ENCODE assay signal across 1 cellular context in the genomic region with DNA sequence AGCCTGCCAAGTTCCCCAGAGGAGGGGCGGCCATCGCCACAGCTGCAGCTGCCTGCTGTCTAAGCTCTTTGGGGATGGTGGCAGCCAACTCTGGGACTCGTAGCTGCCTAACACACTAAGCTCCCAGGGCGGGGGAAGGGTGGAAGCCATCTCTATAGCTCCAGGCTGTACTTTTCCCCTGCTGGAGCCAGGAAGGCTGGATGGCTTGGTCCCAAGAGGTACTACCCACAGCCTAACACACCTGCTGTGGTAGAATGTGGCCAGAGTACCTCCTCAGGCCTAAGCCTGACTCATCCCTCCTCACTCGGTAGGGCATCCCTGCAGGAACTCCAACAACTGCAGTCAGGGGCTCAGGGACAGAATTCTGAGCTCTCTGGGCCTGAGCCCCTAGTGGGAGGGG.
TF ChIP-seq lines count a peak whose summit lies in the region.

No MANE protein-coding gene starts in this region.

TF ChIP-seq in GM23338, 12 proteins besides CTCF, POLR2A, EP300 and RAD21 (continued from another document):
- TF ChIP-seq, protein P1, sequence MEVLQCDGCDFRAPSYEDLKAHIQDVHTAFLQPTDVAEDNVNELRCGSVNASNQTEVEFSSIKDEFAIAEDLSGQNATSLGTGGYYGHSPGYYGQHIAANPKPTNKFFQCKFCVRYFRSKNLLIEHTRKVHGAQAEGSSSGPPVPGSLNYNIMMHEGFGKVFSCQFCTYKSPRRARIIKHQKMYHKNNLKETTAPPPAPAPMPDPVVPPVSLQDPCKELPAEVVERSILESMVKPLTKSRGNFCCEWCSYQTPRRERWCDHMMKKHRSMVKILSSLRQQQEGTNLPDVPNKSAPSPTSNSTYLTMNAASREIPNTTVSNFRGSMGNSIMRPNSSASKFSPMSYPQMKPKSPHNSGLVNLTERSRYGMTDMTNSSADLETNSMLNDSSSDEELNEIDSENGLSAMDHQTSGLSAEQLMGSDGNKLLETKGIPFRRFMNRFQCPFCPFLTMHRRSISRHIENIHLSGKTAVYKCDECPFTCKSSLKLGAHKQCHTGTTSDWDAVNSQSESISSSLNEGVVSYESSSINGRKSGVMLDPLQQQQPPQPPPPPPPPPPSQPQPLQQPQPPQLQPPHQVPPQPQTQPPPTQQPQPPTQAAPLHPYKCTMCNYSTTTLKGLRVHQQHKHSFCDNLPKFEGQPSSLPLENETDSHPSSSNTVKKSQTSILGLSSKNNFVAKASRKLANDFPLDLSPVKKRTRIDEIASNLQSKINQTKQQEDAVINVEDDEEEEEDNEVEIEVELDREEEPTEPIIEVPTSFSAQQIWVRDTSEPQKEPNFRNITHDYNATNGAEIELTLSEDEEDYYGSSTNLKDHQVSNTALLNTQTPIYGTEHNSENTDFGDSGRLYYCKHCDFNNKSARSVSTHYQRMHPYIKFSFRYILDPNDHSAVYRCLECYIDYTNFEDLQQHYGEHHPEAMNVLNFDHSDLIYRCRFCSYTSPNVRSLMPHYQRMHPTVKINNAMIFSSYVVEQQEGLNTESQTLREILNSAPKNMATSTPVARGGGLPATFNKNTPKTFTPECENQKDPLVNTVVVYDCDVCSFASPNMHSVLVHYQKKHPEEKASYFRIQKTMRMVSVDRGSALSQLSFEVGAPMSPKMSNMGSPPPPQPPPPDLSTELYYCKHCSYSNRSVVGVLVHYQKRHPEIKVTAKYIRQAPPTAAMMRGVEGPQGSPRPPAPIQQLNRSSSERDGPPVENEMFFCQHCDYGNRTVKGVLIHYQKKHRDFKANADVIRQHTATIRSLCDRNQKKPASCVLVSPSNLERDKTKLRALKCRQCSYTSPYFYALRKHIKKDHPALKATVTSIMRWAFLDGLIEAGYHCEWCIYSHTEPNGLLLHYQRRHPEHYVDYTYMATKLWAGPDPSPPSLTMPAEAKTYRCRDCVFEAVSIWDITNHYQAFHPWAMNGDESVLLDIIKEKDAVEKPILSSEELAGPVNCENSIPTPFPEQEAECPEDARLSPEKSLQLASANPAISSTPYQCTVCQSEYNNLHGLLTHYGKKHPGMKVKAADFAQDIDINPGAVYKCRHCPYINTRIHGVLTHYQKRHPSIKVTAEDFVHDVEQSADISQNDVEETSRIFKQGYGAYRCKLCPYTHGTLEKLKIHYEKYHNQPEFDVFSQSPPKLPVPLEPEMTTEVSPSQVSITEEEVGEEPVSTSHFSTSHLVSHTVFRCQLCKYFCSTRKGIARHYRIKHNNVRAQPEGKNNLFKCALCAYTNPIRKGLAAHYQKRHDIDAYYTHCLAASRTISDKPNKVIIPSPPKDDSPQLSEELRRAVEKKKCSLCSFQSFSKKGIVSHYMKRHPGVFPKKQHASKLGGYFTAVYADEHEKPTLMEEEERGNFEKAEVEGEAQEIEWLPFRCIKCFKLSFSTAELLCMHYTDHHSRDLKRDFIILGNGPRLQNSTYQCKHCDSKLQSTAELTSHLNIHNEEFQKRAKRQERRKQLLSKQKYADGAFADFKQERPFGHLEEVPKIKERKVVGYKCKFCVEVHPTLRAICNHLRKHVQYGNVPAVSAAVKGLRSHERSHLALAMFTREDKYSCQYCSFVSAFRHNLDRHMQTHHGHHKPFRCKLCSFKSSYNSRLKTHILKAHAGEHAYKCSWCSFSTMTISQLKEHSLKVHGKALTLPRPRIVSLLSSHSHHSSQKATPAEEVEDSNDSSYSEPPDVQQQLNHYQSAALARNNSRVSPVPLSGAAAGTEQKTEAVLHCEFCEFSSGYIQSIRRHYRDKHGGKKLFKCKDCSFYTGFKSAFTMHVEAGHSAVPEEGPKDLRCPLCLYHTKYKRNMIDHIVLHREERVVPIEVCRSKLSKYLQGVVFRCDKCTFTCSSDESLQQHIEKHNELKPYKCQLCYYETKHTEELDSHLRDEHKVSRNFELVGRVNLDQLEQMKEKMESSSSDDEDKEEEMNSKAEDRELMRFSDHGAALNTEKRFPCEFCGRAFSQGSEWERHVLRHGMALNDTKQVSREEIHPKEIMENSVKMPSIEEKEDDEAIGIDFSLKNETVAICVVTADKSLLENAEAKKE (CRISPR knock-in tag; IDR thresholded peaks at IDR 0.05) = no peak
- no peak for TF ChIP-seq JUNB (IDR thresholded peaks at IDR 0.05; ENCODE audit: unreplicated experiment)
